ENCODE assay signal across 9 cellular contexts in genomic region chr20:32465092-32465900, GRCh38.
DNase-seq lines count a peak whose midpoint lies in the region; ATAC-seq, FAIRE-seq and TF ChIP-seq lines count a peak whose summit lies in the region.
"Had no signal": no experiment of that assay in that cellular context is flagged by ENCODE, and none has a peak within 500 bp of the region (broad histone marks: within the 10 kb centered on the region; RNA-seq: fewer than 3 reads in every experiment).

No MANE protein-coding gene starts in this region.

- peak; percentile 54 for DNase-seq in AG20443 (ENCODE audit: low spot score)
- DNase-seq in astrocyte (ENCODE audit: low read depth), result peak; percentile 81
- DNase-seq in cardiac muscle cell (ENCODE audit: low read depth in 1 of 2, low spot score in 1 of 2), result peak in 1 of 2 donors; percentile 86
- DNase-seq in ovary, result peak in 4 of 5 donors; percentile 45 to 57 (median 50)
- no peak for DNase-seq in activated naive CD4-positive, alpha-beta T cell treated with anti-CD3 and anti-CD28 coated beads for 36 hours
- DNase-seq in D721Med (ENCODE audit: insufficient read length, low spot score), result no peak
- DNase-seq in activated CD8-positive, alpha-beta T cell treated with anti-CD3 and anti-CD28 coated beads for 36 hours, result no peak
- no peak for DNase-seq in activated CD4-positive, alpha-beta memory T cell treated with anti-CD3 and anti-CD28 coated beads, Interleukin-2, amount 10 ng/mL, durations not matched to agents 7 days and 5 days

- TF ChIP-seq POLR2A in ovary (IDR thresholded peaks at IDR 0.05), result no peak

- H3K4me2 ChIP-seq in astrocyte (ENCODE audit: low read length), result peak overlapping the region; percentile 63

- no peak for TF ChIP-seq EP300 in ovary (IDR thresholded peaks at IDR 0.05)

- TF ChIP-seq CTCF in astrocyte (IDR thresholded peaks at IDR 0.05; ENCODE audit: insufficient read depth, low read depth, low read length) (no peak), cardiac muscle cell (IDR thresholded peaks at IDR 0.05; ENCODE audit: low read depth, low read length) (no peak), ovary (IDR thresholded peaks at IDR 0.05) (no peak), D721Med (IDR thresholded peaks at IDR 0.05; ENCODE audit: insufficient read depth, missing control alignments) (no peak)
- no peak for TF ChIP-seq CTCF in activated CD8-positive, alpha-beta T cell treated with anti-CD3 and anti-CD28 coated beads for 36 hours (IDR thresholded peaks at IDR 0.05)

- H2AFZ ChIP-seq in astrocyte (ENCODE audit: low read depth, low read length), result no peak overlapping the region

- H3K27ac Mint-ChIP-seq in astrocyte (ENCODE audit: unreplicated experiment), result no peak overlapping the region
- no peak overlapping the region for H3K27ac Mint-ChIP-seq in activated naive CD4-positive, alpha-beta T cell treated with anti-CD3 and anti-CD28 coated beads for 36 hours
- H3K27ac Mint-ChIP-seq in activated CD8-positive, alpha-beta T cell treated with anti-CD3 and anti-CD28 coated beads for 36 hours, result no peak overlapping the region
- H3K27ac Mint-ChIP-seq in activated CD4-positive, alpha-beta memory T cell treated with anti-CD3 and anti-CD28 coated beads, Interleukin-2, amount 10 ng/mL, durations not matched to agents 7 days and 5 days, result no peak overlapping the region

- H3K27me3 ChIP-seq in astrocyte (ENCODE audit: insufficient read depth, low read length), result no peaks in the 10 kb centered on the region
- H3K27me3 ChIP-seq in cardiac muscle cell, result no peaks in the 10 kb centered on the region
- no peaks in the 10 kb centered on the region for H3K27me3 ChIP-seq in ovary

- H3K9me3 ChIP-seq in astrocyte (ENCODE audit: insufficient read depth, low read depth, low read length), result no peaks in the 10 kb centered on the region
- no peaks in the 10 kb centered on the region for H3K9me3 ChIP-seq in cardiac muscle cell (ENCODE audit: low read depth)
- no peaks in the 10 kb centered on the region for H3K9me3 ChIP-seq in ovary
- H3K9me3 ChIP-seq: thoracic aorta had no signal

- no peaks in the 10 kb centered on the region for H3K27me3 Mint-ChIP-seq in astrocyte (ENCODE audit: low read depth, unreplicated experiment)
- H3K27me3 Mint-ChIP-seq in activated naive CD4-positive, alpha-beta T cell treated with anti-CD3 and anti-CD28 coated beads for 36 hours (ENCODE audit: low read depth), result no peaks in the 10 kb centered on the region
- H3K27me3 Mint-ChIP-seq in activated CD8-positive, alpha-beta T cell treated with anti-CD3 and anti-CD28 coated beads for 36 hours, result no peaks in the 10 kb centered on the region
- no peaks in the 10 kb centered on the region for H3K27me3 Mint-ChIP-seq in activated CD4-positive, alpha-beta memory T cell treated with anti-CD3 and anti-CD28 coated beads, Interleukin-2, amount 10 ng/mL, durations not matched to agents 7 days and 5 days

- CTCF ChIA-PET in activated naive CD4-positive, alpha-beta T cell treated with anti-CD3 and anti-CD28 coated beads for 36 hours (lab: Charles Lee), result no interaction called here
- CTCF ChIA-PET in activated CD8-positive, alpha-beta T cell treated with anti-CD3 and anti-CD28 coated beads for 36 hours (lab: Charles Lee), result no interaction called here
- CTCF ChIA-PET in activated CD4-positive, alpha-beta memory T cell treated with anti-CD3 and anti-CD28 coated beads, Interleukin-2, amount 10 ng/mL, durations not matched to agents 7 days and 5 days (lab: Charles Lee), result no interaction called here

- intact Hi-C loops in ovary (cut with DNase I), result no loop called here
- intact Hi-C loops in activated naive CD4-positive, alpha-beta T cell treated with anti-CD3 and anti-CD28 coated beads for 36 hours (cut with micrococcal nuclease), result no loop called here
- intact Hi-C loops in activated CD8-positive, alpha-beta T cell treated with anti-CD3 and anti-CD28 coated beads for 36 hours (cut with micrococcal nuclease), result no loop called here

- H3K9me3 Mint-ChIP-seq in astrocyte (ENCODE audit: unreplicated experiment), result no peaks in the 10 kb centered on the region
- H3K9me3 Mint-ChIP-seq in activated naive CD4-positive, alpha-beta T cell treated with anti-CD3 and anti-CD28 coated beads for 36 hours, result no peaks in the 10 kb centered on the region
- H3K9me3 Mint-ChIP-seq in activated CD8-positive, alpha-beta T cell treated with anti-CD3 and anti-CD28 coated beads for 36 hours, result no peaks in the 10 kb centered on the region
- no peaks in the 10 kb centered on the region for H3K9me3 Mint-ChIP-seq in activated CD4-positive, alpha-beta memory T cell treated with anti-CD3 and anti-CD28 coated beads, Interleukin-2, amount 10 ng/mL, durations not matched to agents 7 days and 5 days

- H3K36me3 ChIP-seq in astrocyte (ENCODE audit: insufficient read depth, low read length) (no peaks in the 10 kb centered on the region), cardiac muscle cell (no peaks in the 10 kb centered on the region), ovary (no peaks in the 10 kb centered on the region)
- H3K36me3 ChIP-seq: thoracic aorta had no signal

- H3K36me3 Mint-ChIP-seq in astrocyte (ENCODE audit: low read depth, unreplicated experiment), result no peaks in the 10 kb centered on the region
- no peaks in the 10 kb centered on the region for H3K36me3 Mint-ChIP-seq in activated naive CD4-positive, alpha-beta T cell treated with anti-CD3 and anti-CD28 coated beads for 36 hours (ENCODE audit: low read depth)
- peaks cover 4% of the 10 kb centered on the region for H3K36me3 Mint-ChIP-seq in activated CD8-positive, alpha-beta T cell treated with anti-CD3 and anti-CD28 coated beads for 36 hours (ENCODE audit: low read depth)
- H3K36me3 Mint-ChIP-seq in activated CD4-positive, alpha-beta memory T cell treated with anti-CD3 and anti-CD28 coated beads, Interleukin-2, amount 10 ng/mL, durations not matched to agents 7 days and 5 days (ENCODE audit: low read depth), result no peaks in the 10 kb centered on the region

- H3K4me1 Mint-ChIP-seq in astrocyte (ENCODE audit: low read depth, unreplicated experiment), result peaks cover 9% of the 10 kb centered on the region
- peaks cover 2% of the 10 kb centered on the region for H3K4me1 Mint-ChIP-seq in activated naive CD4-positive, alpha-beta T cell treated with anti-CD3 and anti-CD28 coated beads for 36 hours (ENCODE audit: low read depth)
- peaks cover 4% of the 10 kb centered on the region for H3K4me1 Mint-ChIP-seq in activated CD8-positive, alpha-beta T cell treated with anti-CD3 and anti-CD28 coated beads for 36 hours (ENCODE audit: low read depth)
- H3K4me1 Mint-ChIP-seq in activated CD4-positive, alpha-beta memory T cell treated with anti-CD3 and anti-CD28 coated beads, Interleukin-2, amount 10 ng/mL, durations not matched to agents 7 days and 5 days, result peaks cover 1% of the 10 kb centered on the region

- 61 to 69% (median 69%) methylated on average over 24 of the region's 24 CpGs for WGBS in ovary, 3 donors

- H4K20me1 ChIP-seq in astrocyte (ENCODE audit: insufficient read depth, low read length), result peaks cover 49% of the 10 kb centered on the region

- H3K4me3 Mint-ChIP-seq in astrocyte (ENCODE audit: unreplicated experiment), result no peak overlapping the region
- H3K4me3 Mint-ChIP-seq in activated naive CD4-positive, alpha-beta T cell treated with anti-CD3 and anti-CD28 coated beads for 36 hours, result no peak overlapping the region
- H3K4me3 Mint-ChIP-seq in activated CD8-positive, alpha-beta T cell treated with anti-CD3 and anti-CD28 coated beads for 36 hours, result no peak overlapping the region
- H3K4me3 Mint-ChIP-seq in activated CD4-positive, alpha-beta memory T cell treated with anti-CD3 and anti-CD28 coated beads, Interleukin-2, amount 10 ng/mL, durations not matched to agents 7 days and 5 days, result no peak overlapping the region

- H3K27ac ChIP-seq in astrocyte (ENCODE audit: low read depth, low read length), result peak overlapping the region; percentile 78
- peak overlapping the region; percentile 17 for H3K27ac ChIP-seq in cardiac muscle cell
- no peak overlapping the region for H3K27ac ChIP-seq in ovary
- H3K27ac ChIP-seq: thoracic aorta had no signal

- FAIRE-seq in astrocyte (lab: Jason Lieb, UNC), result no peak
- no peak for FAIRE-seq in D721Med (lab: Jason Lieb, UNC)

- ATAC-seq in activated CD8-positive, alpha-beta T cell treated with anti-CD3 and anti-CD28 coated beads for 36 hours, result no peak

- no peak overlapping the region for H3K4me3 ChIP-seq in astrocyte (ENCODE audit: insufficient read depth, low read depth, low read length)
- no peak overlapping the region for H3K4me3 ChIP-seq in cardiac muscle cell
- no peak overlapping the region for H3K4me3 ChIP-seq in ovary
- H3K4me3 ChIP-seq: thoracic aorta had no signal

- peaks cover 53% of the 10 kb centered on the region for H3K4me1 ChIP-seq in astrocyte (ENCODE audit: insufficient read depth, low read length)
- H3K4me1 ChIP-seq in cardiac muscle cell (ENCODE audit: low read depth), result peaks cover 20% of the 10 kb centered on the region
- peaks cover 9% of the 10 kb centered on the region for H3K4me1 ChIP-seq in ovary (ENCODE audit: insufficient read depth)

- POLR2A ChIA-PET in activated CD8-positive, alpha-beta T cell treated with anti-CD3 and anti-CD28 coated beads for 36 hours (lab: Charles Lee), result no interaction called here
- POLR2A ChIA-PET in activated CD4-positive, alpha-beta memory T cell treated with anti-CD3 and anti-CD28 coated beads, Interleukin-2, amount 10 ng/mL, durations not matched to agents 7 days and 5 days (lab: Charles Lee), result no interaction called here

- peaks cover 93% of the 10 kb centered on the region for H3K79me2 ChIP-seq in astrocyte (ENCODE audit: insufficient read depth, low read length)

- H3K9ac ChIP-seq in astrocyte (ENCODE audit: low read length), result peak overlapping the region; percentile 63

Comparison
In these comparisons a context has a peak if more than half of its experiments do, and no peak if none do; other contexts are left out.
1. DNase-seq: peak in AG20443 (single experiment), astrocyte (single experiment) and ovary (4 of 5); none in activated naive CD4-positive, alpha-beta T cell treated with anti-CD3 and anti-CD28 coated beads for 36 hours (single experiment), D721Med (single experiment), activated CD8-positive, alpha-beta T cell treated with anti-CD3 and anti-CD28 coated beads for 36 hours (single experiment) and activated CD4-positive, alpha-beta memory T cell treated with anti-CD3 and anti-CD28 coated beads, Interleukin-2, amount 10 ng/mL, durations not matched to agents 7 days and 5 days (single experiment).
2. H3K27ac ChIP-seq: peak in astrocyte (single experiment) and cardiac muscle cell (single experiment); none in ovary (0 of 2).